ENCODE assay signal across 21 cellular contexts in genomic region chr7:74165867-74166593, GRCh38. TPM values are rescaled to one million over a fixed set of nuclear protein-coding genes. Genes with fewer than 3 reads are reported as not detected.
DNase-seq lines count a peak whose midpoint lies in the region; ATAC-seq, FAIRE-seq and TF ChIP-seq lines count a peak whose summit lies in the region.
"Had no signal": no experiment of that assay in that cellular context is flagged by ENCODE, and none has a peak within 500 bp of the region (broad histone marks: within the 10 kb centered on the region; RNA-seq: fewer than 3 reads in every experiment).

No MANE protein-coding gene starts in this region.

- H4K91ac ChIP-seq in H1 (replicated peaks; ENCODE audit: insufficient read length, low read length): no peak overlapping the region

- no peak for TF ChIP-seq POLR2A in HepG2 (IDR thresholded peaks at IDR 0.05; ENCODE audit: insufficient read depth in 1 of 2, low read depth in 2 of 2, low read length in 2 of 2)
- TF ChIP-seq POLR2A in right lobe of liver (IDR thresholded peaks at IDR 0.05): no peak
- TF ChIP-seq POLR2A in H1 (IDR thresholded peaks at IDR 0.05; ENCODE audit: control extremely low read depth in 1 of 2, low read depth in 2 of 2, low read length in 2 of 2): no peak
- TF ChIP-seq POLR2A in upper lobe of left lung (IDR thresholded peaks at IDR 0.05): no peak

- DNase-seq in HepG2 (ENCODE audit: low spot score) (no peak), right lobe of liver (no peak), H1 (ENCODE audit: low read depth in 1 of 2, low spot score in 2 of 2) (no peak), GM13976 (ENCODE audit: low spot score) (no peak), upper lobe of left lung (no peak), NCI-H2107 treated with DMSO at 0.1 percent for 48 hours (lab: John Stamatoyannopoulos, UW; ENCODE audit: unreplicated experiment) (no peak)
- DNase-seq: ACHN; C1 segment of cervical spinal cord; Calu3; CD4-positive, alpha-beta memory T cell; COR-L47; DMS53; DMS79 treated with DMSO at 0.1 percent for 48 hours; GF-D8; GOT3; H7; HCEC 1CT had no signal

- H3K23ac ChIP-seq in H1 (ENCODE audit: insufficient read length): no peak overlapping the region

- H4K8ac ChIP-seq in H1 (ENCODE audit: extremely low read depth, insufficient read depth, low read length): no peak overlapping the region

- no peak overlapping the region for H3K18ac ChIP-seq in H1 (ENCODE audit: extremely low read depth, low read length)

- POLR2A ChIA-PET in HepG2 (lab: Yijun Ruan, JAX): no interaction called here
- POLR2A ChIA-PET in H1 (lab: Charles Lee; ENCODE audit: partially characterized antibody): interaction anchor here (0.7 to 3.1 kb wide), 5 partner anchors 8 to 1898 kb away, joined by 3 to 18 read pairs (median 4); partner anchors contain the start of gene EIF4H

- no peak overlapping the region for H2BK15ac ChIP-seq in H1 (ENCODE audit: low read length)

- H3K9ac ChIP-seq in HepG2 (ENCODE audit: insufficient read depth, low read depth, low read length) (no peak overlapping the region), H1 (replicated peaks in 1 of 4; ENCODE audit: extremely low read depth in 1 of 4, low read depth in 3 of 4, low read length in 3 of 4) (no peak overlapping the region), stomach smooth muscle (ENCODE audit: low read length in 2 of 2) (no peak overlapping the region)

- TF ChIP-seq RAD21 in HepG2 (CRISPR knock-in tag; IDR thresholded peaks at IDR 0.05) (no peak), H1 (IDR thresholded peaks at IDR 0.05 in 1 of 2, conservative IDR thresholded peaks at IDR 0.05 in 1 of 2; ENCODE audit: low read depth in 2 of 2, low read length in 2 of 2) (no peak)

- H3K4me3 ChIP-seq in HepG2 (replicated peaks in 1 of 3; ENCODE audit: insufficient read depth in 1 of 3, low read depth in 2 of 3, low read length in 3 of 3) (no peak overlapping the region), right lobe of liver (no peak overlapping the region), H1 (ENCODE audit: extremely low read depth in 1 of 4, insufficient read depth in 2 of 4, low read depth in 3 of 4, low read length in 4 of 4) (no peak overlapping the region), stomach smooth muscle (ENCODE audit: low read length in 2 of 2) (no peak overlapping the region), upper lobe of left lung (no peak overlapping the region)

- H3K14ac ChIP-seq in H1 (ENCODE audit: insufficient read length): no peak overlapping the region

- 71% methylated on average over 15 of the region's 15 CpGs for WGBS in HepG2 (ENCODE audit: low lambda C conversion rate)
- 83% methylated on average over 13 of the region's 15 CpGs for WGBS in right lobe of liver (ENCODE audit: insufficient coverage, low coverage, low lambda C conversion rate, missing lambda C conversion rate)
- 96% methylated on average over 15 of the region's 15 CpGs; no CpG with 5 or more reads in 1 of the 2 experiments for WGBS in H1 (ENCODE audit: extremely low coverage in 1 of 2, insufficient coverage in 1 of 2, insufficient read length in 1 of 2, insufficient replicate concordance in 2 of 2, low coverage in 1 of 2, low lambda C conversion rate in 2 of 2, missing lambda C conversion rate in 1 of 2), 2 experiments
- 94 to 95% methylated on average over 15 of the region's 15 CpGs for WGBS in upper lobe of left lung, 2 donors

- TF ChIP-seq CTCF in HepG2 (CRISPR knock-in tag; IDR thresholded peaks at IDR 0.05) (no peak), right lobe of liver (IDR thresholded peaks at IDR 0.05) (no peak), H1 (IDR thresholded peaks at IDR 0.05; ENCODE audit: control extremely low read depth in 1 of 3, insufficient read depth in 1 of 3, low read depth in 1 of 3, low read length in 3 of 3) (no peak), GM13976 (IDR thresholded peaks at IDR 0.05; ENCODE audit: borderline replicate concordance, control extremely low read depth, extremely low read depth, insufficient read depth, missing control alignments) (no peak), upper lobe of left lung (IDR thresholded peaks at IDR 0.05) (no peak)

- H2BK12ac ChIP-seq in H1 (ENCODE audit: low read depth, low read length): no peak overlapping the region

- no peaks in the 10 kb centered on the region for H3K23me2 ChIP-seq in H1 (ENCODE audit: low read depth, low read length)

- no peak overlapping the region for H3K4ac ChIP-seq in H1 (replicated peaks; ENCODE audit: insufficient read length, low read depth, low read length)

- intact Hi-C loops in HepG2 (cut with micrococcal nuclease; ENCODE audit: unreplicated experiment) (no loop called here), right lobe of liver (cut with DNase I) (no loop called here)

- H3K9me3 ChIP-seq in HepG2 (ENCODE audit: low read length) (no peaks in the 10 kb centered on the region), right lobe of liver (no peaks in the 10 kb centered on the region), H1 (ENCODE audit: insufficient read depth in 2 of 2, low read depth in 1 of 2, low read length in 1 of 2) (peaks cover 0 to 2% of the 10 kb centered on the region in 2 experiments; a peak in 1 of 4 replicates), stomach smooth muscle (ENCODE audit: control insufficient read depth in 2 of 2, low read length in 2 of 2) (no peaks in the 10 kb centered on the region), upper lobe of left lung (no peaks in the 10 kb centered on the region)

- in situ Hi-C loops in HepG2 (cut with HindIII; ENCODE audit: extremely low pct_ligation_motif_present, low pct_unique_long_range_greater_than_20kb) (no loop called here), GM13976 (cut with MboI; ENCODE audit: low sequenced_read_pairs, unreplicated experiment) (no loop called here)

- H3K27me3 ChIP-seq in HepG2 (ENCODE audit: control insufficient read depth in 1 of 2, insufficient read depth in 2 of 2, low read length in 2 of 2): no peaks in the 10 kb centered on the region
- no peaks in the 10 kb centered on the region for H3K27me3 ChIP-seq in right lobe of liver
- H3K27me3 ChIP-seq in H1 (replicated peaks in 1 of 4; ENCODE audit: control insufficient read depth in 3 of 4, extremely low read depth in 1 of 4, insufficient read depth in 3 of 4, low read length in 3 of 4): no peaks in the 10 kb centered on the region
- no peaks in the 10 kb centered on the region for H3K27me3 ChIP-seq in stomach smooth muscle (ENCODE audit: control insufficient read depth in 1 of 2, insufficient read depth in 2 of 2, low read length in 2 of 2)
- H3K27me3 ChIP-seq in upper lobe of left lung: no peaks in the 10 kb centered on the region

- BruUV-seq in HepG2 (replicated peaks; lab: Mats Ljungman, UMichigan): no TSS peak

- H3K79me1 ChIP-seq in H1 (ENCODE audit: low read depth, low read length): no peaks in the 10 kb centered on the region

- H3K27ac ChIP-seq in HepG2 (ENCODE audit: extremely low read length, insufficient read depth, low read length) (no peak overlapping the region), right lobe of liver (no peak overlapping the region), H1 (ENCODE audit: low read depth, low read length) (no peak overlapping the region), stomach smooth muscle (ENCODE audit: low read length) (peak overlapping the region; percentile 38), upper lobe of left lung (no peak overlapping the region)

- no peak overlapping the region for H2BK5ac ChIP-seq in H1 (ENCODE audit: low read depth, low read length)

- no peak overlapping the region for H2AK5ac ChIP-seq in H1 (ENCODE audit: low read depth, low read length)

- H2BK20ac ChIP-seq in H1 (ENCODE audit: low read length): no peak overlapping the region

- H3K79me2 ChIP-seq in HepG2 (ENCODE audit: insufficient read depth, low read length) (no peaks in the 10 kb centered on the region), H1 (ENCODE audit: control insufficient read depth in 1 of 2, insufficient read depth in 2 of 2, low read length in 2 of 2) (no peaks in the 10 kb centered on the region)

- H3K36me3 ChIP-seq in HepG2 (replicated peaks in 1 of 2; ENCODE audit: control insufficient read depth in 1 of 2, insufficient read depth in 2 of 2, low read length in 2 of 2) (no peaks in the 10 kb centered on the region), right lobe of liver (no peaks in the 10 kb centered on the region), H1 (ENCODE audit: control insufficient read depth in 2 of 4, insufficient read depth in 4 of 4, low read length in 3 of 4) (no peaks in the 10 kb centered on the region), stomach smooth muscle (ENCODE audit: control insufficient read depth in 2 of 2, insufficient read depth in 2 of 2, low read length in 2 of 2) (no peaks in the 10 kb centered on the region), upper lobe of left lung (no peaks in the 10 kb centered on the region)

- H4K5ac ChIP-seq in H1 (ENCODE audit: insufficient read length, low read depth, low read length): no peak overlapping the region

- no peak overlapping the region for H3K56ac ChIP-seq in H1 (replicated peaks; ENCODE audit: insufficient read length, low read depth, low read length)

- H2AFZ ChIP-seq in HepG2 (ENCODE audit: low read length) (no peak overlapping the region), H1 (ENCODE audit: low read length) (no peak overlapping the region)

- TF ChIP-seq EP300 in HepG2 (IDR thresholded peaks at IDR 0.05; ENCODE audit: low read depth in 2 of 2, low read length in 2 of 2) (no peak), HepG2 (CRISPR knock-in tag; IDR thresholded peaks at IDR 0.05; ENCODE audit: borderline replicate concordance) (no peak), H1 (IDR thresholded peaks at IDR 0.05; ENCODE audit: borderline replicate concordance in 1 of 2, low read depth in 2 of 2, low read length in 2 of 2) (no peak), upper lobe of left lung (IDR thresholded peaks at IDR 0.05) (no peak)

- FAIRE-seq in HepG2 (lab: Jason Lieb, UNC) (no peak), H1 (lab: Jason Lieb, UNC) (no peak)
- FAIRE-seq: A204.1, GM12891 had no signal

- no peak; the same call in 2 of the 3 replicates for ATAC-seq in HepG2
- ATAC-seq in right lobe of liver: no peak
- ATAC-seq in upper lobe of left lung (ENCODE audit: low FRiP score in 2 of 2): no peak

- no peak overlapping the region for H2BK120ac ChIP-seq in H1 (replicated peaks; ENCODE audit: low read depth, low read length)

- no peak overlapping the region for H3K4me2 ChIP-seq in HepG2 (ENCODE audit: low read depth, low read length)
- H3K4me2 ChIP-seq in H1 (ENCODE audit: insufficient read depth in 1 of 2, low read depth in 2 of 2, low read length in 2 of 2): no peak overlapping the region

- peaks cover 19% of the 10 kb centered on the region for H3K4me1 ChIP-seq in HepG2 (ENCODE audit: insufficient read depth, low read length)
- no peaks in the 10 kb centered on the region for H3K4me1 ChIP-seq in right lobe of liver
- H3K4me1 ChIP-seq in H1 (replicated peaks in 1 of 4; ENCODE audit: control insufficient read depth in 3 of 4, insufficient read depth in 4 of 4, low read length in 3 of 4): no peaks in the 10 kb centered on the region
- peaks cover 5% of the 10 kb centered on the region for H3K4me1 ChIP-seq in stomach smooth muscle (ENCODE audit: control insufficient read depth, insufficient read depth, low read length)
- H3K4me1 ChIP-seq in upper lobe of left lung: no peaks in the 10 kb centered on the region

- CTCF ChIA-PET in HepG2 (lab: Yijun Ruan, JAX; ENCODE audit: low intra/inter-chr PET ratio, low total read pairs) (interaction anchor here (2.9 kb wide), 1 partner anchor 98 kb away, joined by 7 read pairs; no protein-coding TSS in a partner anchor), H1 (lab: Charles Lee; ENCODE audit: partially characterized antibody) (interaction anchor here (1.0 to 3.0 kb wide), 14 partner anchors 8 to 193 kb away, joined by 3 to 22 read pairs (median 5); partner anchors contain the start of gene EIF4H)

- H4K20me1 ChIP-seq in HepG2 (ENCODE audit: insufficient read depth, low read length) (no peaks in the 10 kb centered on the region; the same call in 1 of the 2 replicates), H1 (replicated peaks in 1 of 2; ENCODE audit: control insufficient read depth in 1 of 2, insufficient read depth in 2 of 2, low read length in 2 of 2) (no peaks in the 10 kb centered on the region)

RNA-seq across cellular contexts. Expression of gene EIF4H, which starts 8.1 kb away (rescaled TPM):
- total RNA-seq in HepG2 (2016; rRNA removed; fragmentation: Illumina TruSeq; extraction: Trizol) (321 and 356 TPM in 2 replicates), right lobe of liver (100 to 1,000 TPM; 117 to 128 (median 118) TPM), upper lobe of left lung (100 to 1,000 TPM; 123 to 238 (median 203) TPM)
- 23.2 and 29.3 TPM in 2 replicates for total RNA-seq in HepG2 (2016; cell fraction: cytosol; rRNA removed; fragmentation: Illumina TruSeq; extraction: Trizol; ENCODE audit: low read depth)
- 329 and 330 TPM in 2 replicates for total RNA-seq in HepG2 (2016; cell fraction: insoluble cytoplasmic fraction; rRNA removed; fragmentation: Illumina TruSeq; extraction: Trizol)
- 89.4 and 96.4 TPM in 2 replicates for total RNA-seq in HepG2 (2016; cell fraction: membrane; rRNA removed; fragmentation: Illumina TruSeq; extraction: Trizol)
- 126 and 145 TPM in 2 replicates for total RNA-seq in HepG2 (2016; cell fraction: nucleus; rRNA removed; fragmentation: Illumina TruSeq; extraction: Trizol)
- polyA plus RNA-seq in HepG2 (2011; rRNA removed) (200 and 232 TPM in 2 replicates), H1 (2011; rRNA removed) (323 and 414 TPM in 2 replicates)
- polyA plus RNA-seq in HepG2 (2011; cell fraction: cytosol; rRNA removed): 246 and 252 TPM in 2 replicates
- 96.2 and 102 TPM in 2 replicates for polyA plus RNA-seq in HepG2 (2011; cell fraction: nucleus; rRNA removed)
- polyA plus RNA-seq in HepG2 (2012): 170 and 183 TPM in 2 replicates
- 19.6 and 20.9 TPM in 2 replicates for polyA plus RNA-seq in HepG2 (2016; cell fraction: cytosol; fragmentation: Illumina TruSeq; extraction: Trizol; ENCODE audit: low read depth)
- 319 and 333 TPM in 2 replicates for polyA plus RNA-seq in HepG2 (2016; cell fraction: insoluble cytoplasmic fraction; fragmentation: Illumina TruSeq; extraction: Trizol; ENCODE audit: low read depth)
- 53.6 and 62.6 TPM in 2 replicates for polyA plus RNA-seq in HepG2 (2016; cell fraction: membrane; fragmentation: Illumina TruSeq; extraction: Trizol; ENCODE audit: low read depth)
- polyA plus RNA-seq in HepG2 (2016; cell fraction: nucleus; fragmentation: Illumina TruSeq; extraction: Trizol; ENCODE audit: insufficient read depth, low read depth): 181 and 191 TPM in 2 replicates
- 265 and 269 TPM in 2 replicates for polyA minus RNA-seq in HepG2 (2011; rRNA and poly(A)+ RNA removed; ENCODE audit: low replicate concordance)
- polyA minus RNA-seq in HepG2 (2011; cell fraction: cytosol; rRNA and poly(A)+ RNA removed): 130 and 142 TPM in 2 replicates
- 82.8 and 86.5 TPM in 2 replicates for polyA minus RNA-seq in HepG2 (2011; cell fraction: nucleus; rRNA and poly(A)+ RNA removed)
- total RNA-seq in H1 (2021; fragmentation: NEBNext Ultra II Directional; extraction: Animal tissue kit (Norgen Biotek cat#: 25700)): 359 and 382 TPM in 2 replicates
- 380 TPM for polyA plus RNA-seq in H1 (2011; cell fraction: cytosol; rRNA removed)
- 274 TPM for polyA plus RNA-seq in H1 (2011; cell fraction: nucleus; rRNA removed)
- polyA plus RNA-seq in H1 (2012, experiment 1 of 2): 322 to 343 TPM (median 323 TPM) in 4 replicates
- polyA plus RNA-seq in H1 (2012, experiment 2 of 2): 162 TPM
- polyA plus RNA-seq in H1 (2013, experiment 1 of 2): 194 TPM
- 197 TPM for polyA plus RNA-seq in H1 (2013, experiment 2 of 2)
- 210 and 212 TPM in 2 replicates for polyA minus RNA-seq in H1 (2011; rRNA and poly(A)+ RNA removed)
- polyA minus RNA-seq in H1 (2011; cell fraction: cytosol; rRNA and poly(A)+ RNA removed): 180 TPM
- 113 TPM for polyA minus RNA-seq in H1 (2011; cell fraction: nucleus; rRNA and poly(A)+ RNA removed)

RNA-seq across cellular contexts. Expression of gene LAT2, which starts 43.8 kb away (rescaled TPM):
- total RNA-seq in HepG2 (2016; rRNA removed; fragmentation: Illumina TruSeq; extraction: Trizol) (0.83 and 1.00 TPM in 2 replicates), right lobe of liver (10 to 100 TPM in 1 of 6 experiments, 1 to 10 TPM in 5; 3.8 to 10.6 (median 6.6) TPM), upper lobe of left lung (10 to 100 TPM; 15.2 to 77.1 (median 34.7) TPM)
- 0.18 and 0.20 TPM in 2 replicates for total RNA-seq in HepG2 (2016; cell fraction: cytosol; rRNA removed; fragmentation: Illumina TruSeq; extraction: Trizol; ENCODE audit: low read depth)
- total RNA-seq in HepG2 (2016; cell fraction: insoluble cytoplasmic fraction; rRNA removed; fragmentation: Illumina TruSeq; extraction: Trizol): 0.93 and 0.97 TPM in 2 replicates
- 0.31 and 0.43 TPM in 2 replicates for total RNA-seq in HepG2 (2016; cell fraction: membrane; rRNA removed; fragmentation: Illumina TruSeq; extraction: Trizol)
- 0.44 and 0.78 TPM in 2 replicates for total RNA-seq in HepG2 (2016; cell fraction: nucleus; rRNA removed; fragmentation: Illumina TruSeq; extraction: Trizol)
- polyA plus RNA-seq in HepG2 (2011; rRNA removed) (0.75 and 0.95 TPM in 2 replicates), H1 (2011; rRNA removed) (0.20 and 0.23 TPM in 2 replicates)
- polyA plus RNA-seq in HepG2 (2011; cell fraction: cytosol; rRNA removed): 0.67 and 0.77 TPM in 2 replicates
- polyA plus RNA-seq in HepG2 (2011; cell fraction: nucleus; rRNA removed): 0.90 and 1.1 TPM in 2 replicates
- polyA plus RNA-seq in HepG2 (2012): 0.32 and 0.43 TPM in 2 replicates
- 0.17 and 0.32 TPM in 2 replicates for polyA plus RNA-seq in HepG2 (2016; cell fraction: cytosol; fragmentation: Illumina TruSeq; extraction: Trizol; ENCODE audit: low read depth)
- polyA plus RNA-seq in HepG2 (2016; cell fraction: insoluble cytoplasmic fraction; fragmentation: Illumina TruSeq; extraction: Trizol; ENCODE audit: low read depth): 0.59 and 1.4 TPM in 2 replicates
- 0.66 and 0.90 TPM in 2 replicates for polyA plus RNA-seq in HepG2 (2016; cell fraction: membrane; fragmentation: Illumina TruSeq; extraction: Trizol; ENCODE audit: low read depth)
- polyA plus RNA-seq in HepG2 (2016; cell fraction: nucleus; fragmentation: Illumina TruSeq; extraction: Trizol; ENCODE audit: insufficient read depth, low read depth): 0.67 and 2.3 TPM in 2 replicates
- 0.62 and 1.2 TPM in 2 replicates for polyA minus RNA-seq in HepG2 (2011; rRNA and poly(A)+ RNA removed; ENCODE audit: low replicate concordance)
- not detected in 2 replicates for polyA minus RNA-seq in HepG2 (2011; cell fraction: cytosol; rRNA and poly(A)+ RNA removed)
- polyA minus RNA-seq in HepG2 (2011; cell fraction: nucleus; rRNA and poly(A)+ RNA removed): 0.25 TPM in 1 of 2 replicates, not detected in the other
- 0.19 and 0.63 TPM in 2 replicates for total RNA-seq in H1 (2021; fragmentation: NEBNext Ultra II Directional; extraction: Animal tissue kit (Norgen Biotek cat#: 25700))
- polyA plus RNA-seq in H1 (2011; cell fraction: cytosol; rRNA removed): 0.40 TPM
- polyA plus RNA-seq in H1 (2011; cell fraction: nucleus; rRNA removed): 0.56 TPM
- polyA plus RNA-seq in H1 (2012, experiment 1 of 2): 1.1 to 1.5 TPM (median 1.2 TPM) in 4 replicates
- 0.72 TPM for polyA plus RNA-seq in H1 (2012, experiment 2 of 2)
- polyA plus RNA-seq in H1 (2013, experiment 1 of 2): 0.26 TPM
- polyA plus RNA-seq in H1 (2013, experiment 2 of 2): 0.18 TPM
- 0.06 TPM in 1 of 2 replicates, not detected in the other for polyA minus RNA-seq in H1 (2011; rRNA and poly(A)+ RNA removed)
- polyA minus RNA-seq in H1 (2011; cell fraction: cytosol; rRNA and poly(A)+ RNA removed): not detected
- 0.70 TPM for polyA minus RNA-seq in H1 (2011; cell fraction: nucleus; rRNA and poly(A)+ RNA removed)
- total RNA-seq: G401 had no signal

Comparison
In these comparisons a context has a peak if more than half of its experiments do, and no peak if none do; other contexts are left out.
1. Of the 41 proteins assayed by ChIP-seq in both HepG2 and H1: peak only in HepG2: CEBPB; only in H1: none; in both: none; in neither: 40.